28 cellular contexts compared by ENCODE assay signal in genomic region chr14:101017806-101018560, GRCh38.
DNase-seq lines count a peak whose midpoint lies in the region; ATAC-seq, FAIRE-seq and TF ChIP-seq lines count a peak whose summit lies in the region.
"Had no signal": no experiment of that assay in that cellular context is flagged by ENCODE, and none has a peak within 500 bp of the region (broad histone marks: within the 10 kb centered on the region; RNA-seq: fewer than 3 reads in every experiment).

No MANE protein-coding gene starts in this region.

- H3K4me1 ChIP-seq in astrocyte (ENCODE audit: insufficient read depth, low read length) = peaks cover 7% of the 10 kb centered on the region
- H3K4me1 ChIP-seq in lung (ENCODE audit: control insufficient read depth in 2 of 2, insufficient read depth in 2 of 2, low read length in 2 of 2) = no peaks in the 10 kb centered on the region
- H3K4me1 ChIP-seq: parathyroid adenoma, right lobe of liver, uterus had no signal

- H3K9me3 Mint-ChIP-seq in astrocyte (ENCODE audit: unreplicated experiment) (peaks cover 7% of the 10 kb centered on the region), type B pancreatic cell (peaks cover 5% of the 10 kb centered on the region)
- H3K9me3 Mint-ChIP-seq: CD8-positive, alpha-beta T cell; T-helper 2 cell treated with Interferon-gamma antibody and Interleukin-4, amounts not matched to agents 5 μg/mL and 100 μg/mL, for 36 hours had no signal

- FAIRE-seq in astrocyte (lab: Jason Lieb, UNC) = no peak
- no peak for FAIRE-seq in frontal cortex (lab: Jason Lieb, UNC)
- no peak for FAIRE-seq in HTR-8/SVneo (lab: Jason Lieb, UNC)
- FAIRE-seq: GM12892 had no signal

- no peak overlapping the region for H2AFZ ChIP-seq in astrocyte (ENCODE audit: low read depth, low read length)
- H2AFZ ChIP-seq: parathyroid adenoma had no signal

- H3K79me2 ChIP-seq in astrocyte (ENCODE audit: insufficient read depth, low read length) = peaks cover 36% of the 10 kb centered on the region
- H3K79me2 ChIP-seq: parathyroid adenoma had no signal

- 92 to 94% methylated on average over 13 of the region's 13 CpGs for WGBS in lung, 2 donors

- H3K4me3 Mint-ChIP-seq in astrocyte (ENCODE audit: unreplicated experiment) = no peak overlapping the region
- H3K4me3 Mint-ChIP-seq in type B pancreatic cell = no peak overlapping the region
- H3K4me3 Mint-ChIP-seq: activated CD4-positive, alpha-beta T cell treated with anti-CD3 and anti-CD28 coated beads, Interleukin-2, amount 10 ng/mL, durations not matched to agents 7 days and 5 days; activated naive CD8-positive, alpha-beta T cell treated with anti-CD3 and anti-CD28 coated beads, Interleukin-2, amount 10 ng/mL, durations not matched to agents 7 days and 5 days; activated T-helper 17 cell treated with anti-CD3 and anti-CD28 coated beads, Interleukin-2, amount 50 U/mL, for 72 hours; B cell; CD8-positive, alpha-beta T cell; central memory CD8-positive, alpha-beta T cell; stimulated activated naive B cell treated with anti-CD40 and anti-IgM and Interleukin-4, amounts not matched to agents 10 μg/mL and 1 μg/mL and 100 μg/mL, for 72 hours; T-helper 2 cell treated with Interferon-gamma antibody and Interleukin-4, amounts not matched to agents 5 μg/mL and 100 μg/mL, for 36 hours had no signal

- H3K27ac Mint-ChIP-seq in astrocyte (ENCODE audit: unreplicated experiment) (peak overlapping the region; percentile 77), type B pancreatic cell (no peak overlapping the region)
- H3K27ac Mint-ChIP-seq: activated CD4-positive, alpha-beta T cell treated with anti-CD3 and anti-CD28 coated beads, Interleukin-2, amount 10 ng/mL, durations not matched to agents 7 days and 5 days; activated naive CD8-positive, alpha-beta T cell treated with anti-CD3 and anti-CD28 coated beads, Interleukin-2, amount 10 ng/mL, durations not matched to agents 7 days and 5 days; activated T-helper 17 cell treated with anti-CD3 and anti-CD28 coated beads, Interleukin-2, amount 50 U/mL, for 72 hours; B cell; CD8-positive, alpha-beta T cell; stimulated activated naive B cell treated with anti-CD40 and anti-IgM and Interleukin-4, amounts not matched to agents 10 μg/mL and 1 μg/mL and 100 μg/mL, for 72 hours; T-helper 2 cell treated with Interferon-gamma antibody and Interleukin-4, amounts not matched to agents 5 μg/mL and 100 μg/mL, for 36 hours had no signal

- peaks cover 71% of the 10 kb centered on the region for H4K20me1 ChIP-seq in astrocyte (ENCODE audit: insufficient read depth, low read length)

- ATAC-seq in lung (ENCODE audit: insufficient read depth, low FRiP score) = no peak
- ATAC-seq: activated T-helper 17 cell treated with anti-CD3 and anti-CD28 coated beads, Interleukin-2, amount 50 U/mL, for 72 hours; CD8-positive, alpha-beta T cell; PC-3; right lobe of liver; stimulated activated naive B cell treated with anti-CD40 and anti-IgM and Interleukin-4, amounts not matched to agents 10 μg/mL and 1 μg/mL and 100 μg/mL, for 72 hours had no signal

- H3K27me3 ChIP-seq in astrocyte (ENCODE audit: insufficient read depth, low read length) (no peaks in the 10 kb centered on the region), lung (ENCODE audit: control insufficient read depth, insufficient read depth) (no peaks in the 10 kb centered on the region)
- H3K27me3 ChIP-seq: right lobe of liver, uterus had no signal

- H3K36me3 ChIP-seq in astrocyte (ENCODE audit: insufficient read depth, low read length) (peaks cover 16% of the 10 kb centered on the region), lung (ENCODE audit: control insufficient read depth in 2 of 2, insufficient read depth in 2 of 2, low read length in 2 of 2) (no peaks in the 10 kb centered on the region)
- H3K36me3 ChIP-seq: right lobe of liver, uterus had no signal

- H3K27ac ChIP-seq in astrocyte (ENCODE audit: low read depth, low read length) (no peak overlapping the region), lung (ENCODE audit: low read depth in 1 of 2, low read length in 1 of 2) (no peak overlapping the region)
- H3K27ac ChIP-seq: dorsolateral prefrontal cortex, parathyroid adenoma, right lobe of liver, uterus had no signal

- H3K4me1 Mint-ChIP-seq in astrocyte (ENCODE audit: low read depth, unreplicated experiment) (peaks cover 23% of the 10 kb centered on the region), type B pancreatic cell (ENCODE audit: unreplicated experiment) (no peaks in the 10 kb centered on the region)
- H3K4me1 Mint-ChIP-seq: activated CD4-positive, alpha-beta T cell treated with anti-CD3 and anti-CD28 coated beads, Interleukin-2, amount 10 ng/mL, durations not matched to agents 7 days and 5 days; activated naive CD8-positive, alpha-beta T cell treated with anti-CD3 and anti-CD28 coated beads, Interleukin-2, amount 10 ng/mL, durations not matched to agents 7 days and 5 days; activated T-helper 17 cell treated with anti-CD3 and anti-CD28 coated beads, Interleukin-2, amount 50 U/mL, for 72 hours; B cell; central memory CD8-positive, alpha-beta T cell; stimulated activated naive B cell treated with anti-CD40 and anti-IgM and Interleukin-4, amounts not matched to agents 10 μg/mL and 1 μg/mL and 100 μg/mL, for 72 hours had no signal

- no peak overlapping the region for H3K4me2 ChIP-seq in astrocyte (ENCODE audit: low read length)

- H3K4me3 ChIP-seq in astrocyte (ENCODE audit: insufficient read depth, low read depth, low read length) = no peak overlapping the region
- H3K4me3 ChIP-seq in lung = no peak overlapping the region
- H3K4me3 ChIP-seq: dorsolateral prefrontal cortex, right lobe of liver, uterus had no signal

- H3K9me3 ChIP-seq in astrocyte (ENCODE audit: insufficient read depth, low read depth, low read length) (peaks cover 3% of the 10 kb centered on the region), lung (ENCODE audit: control insufficient read depth in 2 of 2, insufficient read depth in 1 of 2, low read length in 1 of 2) (peaks cover 0 to 5% of the 10 kb centered on the region in 2 donors)
- H3K9me3 ChIP-seq: right lobe of liver, uterus had no signal

- peaks cover 10% of the 10 kb centered on the region for H3K36me3 Mint-ChIP-seq in astrocyte (ENCODE audit: low read depth, unreplicated experiment)
- no peaks in the 10 kb centered on the region for H3K36me3 Mint-ChIP-seq in type B pancreatic cell
- H3K36me3 Mint-ChIP-seq: activated naive CD8-positive, alpha-beta T cell treated with anti-CD3 and anti-CD28 coated beads, Interleukin-2, amount 10 ng/mL, durations not matched to agents 7 days and 5 days; CD8-positive, alpha-beta T cell; stimulated activated naive B cell treated with anti-CD40 and anti-IgM and Interleukin-4, amounts not matched to agents 10 μg/mL and 1 μg/mL and 100 μg/mL, for 72 hours had no signal

- TF ChIP-seq CTCF in astrocyte (IDR thresholded peaks at IDR 0.05; ENCODE audit: insufficient read depth, low read depth, low read length) (no peak), lung (IDR thresholded peaks at IDR 0.05; ENCODE audit: control extremely low read depth, extremely low read depth) (no peak), type B pancreatic cell (conservative IDR thresholded peaks at IDR 0.05) (no peak)

- H3K27me3 Mint-ChIP-seq in astrocyte (ENCODE audit: low read depth, unreplicated experiment) (no peaks in the 10 kb centered on the region), type B pancreatic cell (peaks cover 6% of the 10 kb centered on the region)

- peak; percentile 21 for DNase-seq in activated effector memory CD4-positive, alpha-beta T cell treated with anti-CD3 and anti-CD28 coated beads, Interleukin-2, amount 50 U/mL, for 16 hours
- DNase-seq in activated effector memory CD4-positive, alpha-beta T cell treated with Interleukin-2 at 50 U/mL for 16 hours = no peak
- DNase-seq in astrocyte (ENCODE audit: low read depth) (no peak), lung (ENCODE audit: low spot score) (peak; percentile 23), type B pancreatic cell (ENCODE audit: extremely low spot score, unreplicated experiment) (peak; percentile 53), frontal cortex (ENCODE audit: low spot score in 2 of 2) (no peak), HTR-8/SVneo (ENCODE audit: insufficient read length, low spot score) (no peak)
- DNase-seq in stimulated activated naive CD4-positive, alpha-beta T cell treated with Interleukin-2 at 50 U/mL for 16 hours (lab: John Stamatoyannopoulos, UW) = no peak
- DNase-seq: activated CD4-positive, alpha-beta T cell treated with anti-CD3 and anti-CD28 coated beads, Interleukin-2, amount 10 ng/mL, durations not matched to agents 7 days and 5 days; glutamatergic neuron; NCI-H1694 treated with DMSO at 0.1 percent for 48 hours; NCI-H524 treated with DMSO at 0.1 percent for 48 hours; NK-92 treated with Interleukin-12 subunit alpha and Interleukin-12 subunit beta, amount 100 ng/mL, for 24 hours; PC-3; Right ventricle myocardium superior; stimulated activated CD4-positive, alpha-beta T cell treated with anti-CD3 and anti-CD28 coated beads, Interleukin-15, amount 100 ng/mL, for 24 hours; stimulated activated naive B cell treated with anti-CD40 and anti-IgM and Interleukin-4, amounts not matched to agents 10 μg/mL and 1 μg/mL and 100 μg/mL, for 72 hours; uterus had no signal

- no peak overlapping the region for H3K9ac ChIP-seq in astrocyte (ENCODE audit: low read length)
- H3K9ac ChIP-seq: parathyroid adenoma had no signal

Comparison
In these comparisons a context has a peak if more than half of its experiments do, and no peak if none do; other contexts are left out.
1. DNase-seq: peak in activated effector memory CD4-positive, alpha-beta T cell treated with anti-CD3 and anti-CD28 coated beads, Interleukin-2, amount 50 U/mL, for 16 hours (single experiment), lung (single experiment) and type B pancreatic cell (single experiment); none in activated effector memory CD4-positive, alpha-beta T cell treated with Interleukin-2 at 50 U/mL for 16 hours (single experiment), astrocyte (single experiment), stimulated activated naive CD4-positive, alpha-beta T cell treated with Interleukin-2 at 50 U/mL for 16 hours (single experiment), frontal cortex (0 of 2) and HTR-8/SVneo (single experiment).